ENCODE assay signal across 1 cellular context in genomic region chr5:134146651-134147544, GRCh38.
TF ChIP-seq lines count a peak whose summit lies in the region.

No MANE protein-coding gene starts in this region.

TF ChIP-seq in HEK293, 187 proteins besides CTCF, POLR2A, EP300 and RAD21:
- TF ChIP-seq ZNF16 (tag by site-specific recombination; IDR thresholded peaks at IDR 0.05; ENCODE audit: low read depth) (no peak), ZNF157 (tag by site-specific recombination; IDR thresholded peaks at IDR 0.05) (no peak), ZNF26 (tag by site-specific recombination; IDR thresholded peaks at IDR 0.05) (no peak), GLIS1 (tag by site-specific recombination; IDR thresholded peaks at IDR 0.05) (no peak), KLF10 (tag by site-specific recombination; IDR thresholded peaks at IDR 0.05) (0 out of 2 replicates have a peak, but pooled peaks have one; percentile 18), SP3 (tag by site-specific recombination; IDR thresholded peaks at IDR 0.05) (no peak)
TF ChIP-seq in HEK293: peak in this region for 1.
